8 cellular contexts compared by ENCODE assay signal in genomic region chr9:134391319-134392231, GRCh38.
DNase-seq lines count a peak whose midpoint lies in the region; ATAC-seq, FAIRE-seq and TF ChIP-seq lines count a peak whose summit lies in the region.

No MANE protein-coding gene starts in this region.

- H3K27me3 ChIP-seq in prostate gland (replicated peaks; ENCODE audit: insufficient read depth), result no peaks in the 10 kb centered on the region
- no peaks in the 10 kb centered on the region for H3K27me3 ChIP-seq in pancreas

- peak; percentile 53 for ATAC-seq in GM19452 (IDR thresholded peaks at IDR 0.05; ENCODE audit: unreplicated experiment)
- ATAC-seq in HG03520 (IDR thresholded peaks at IDR 0.05; ENCODE audit: unreplicated experiment), result peak; percentile 42
- no peak for ATAC-seq in pancreas

- peaks cover 44% of the 10 kb centered on the region for H3K4me1 ChIP-seq in prostate gland (replicated peaks)
- H3K4me1 ChIP-seq in pancreas, result peaks cover 16 to 21% (median 19%) of the 10 kb centered on the region in 3 donors

- FAIRE-seq in pancreas (lab: Jason Lieb, UNC), result no peak

- H3K4me3 ChIP-seq in prostate gland (no peak overlapping the region), pancreas (no peak overlapping the region)

- H3K9me3 ChIP-seq in prostate gland (no peaks in the 10 kb centered on the region), pancreas (no peaks in the 10 kb centered on the region)

- WGBS in prostate gland, result 70% methylated on average over 32 of the region's 35 CpGs
- WGBS in pancreas, 2 donors, result 83 to 84% methylated on average over 34 to 35 of the region's 35 CpGs

- H3K27ac ChIP-seq in prostate gland (no peak overlapping the region), caudate nucleus (ENCODE audit: low read depth, low read length) (no peak overlapping the region), pancreas (no peak overlapping the region)

- no peak for TF ChIP-seq CTCF in prostate gland (IDR thresholded peaks at IDR 0.05)
- TF ChIP-seq CTCF in pancreas (IDR thresholded peaks at IDR 0.05), result no peak

- peak; percentile 78 for DNase-seq in activated T-helper 9 cell treated with anti-CD3 and anti-CD28 coated beads, Interleukin-2, amount 50 U/mL, for 16 hours (ENCODE audit: low read depth)
- peak; percentile 41 for DNase-seq in stimulated activated CD4-positive, alpha-beta T cell treated with anti-CD3 and anti-CD28 coated beads, Interleukin-2, amount 100 ng/mL, for 4 hours (ENCODE audit: low read depth)
- DNase-seq in prostate gland (ENCODE audit: low spot score), result no peak
- no peak for DNase-seq in caudate nucleus (lab: John Stamatoyannopoulos, UW)
- DNase-seq in pancreas, result no peak
- no peak for DNase-seq in SKM-1 treated with dmso at 0.1 percent for 144 hours (lab: John Stamatoyannopoulos, UW; ENCODE audit: unreplicated experiment)

- intact Hi-C loops in prostate gland (cut with DNase I), result no loop called here
- intact Hi-C loops in pancreas (cut with DNase I), result loop anchor here in 1 of 3 donors (5.0 kb wide), 1 partner anchor 41 kb away; no protein-coding TSS in a partner anchor

- no peaks in the 10 kb centered on the region for H3K36me3 ChIP-seq in prostate gland
- no peaks in the 10 kb centered on the region for H3K36me3 ChIP-seq in pancreas

- no peak for TF ChIP-seq POLR2A in prostate gland (IDR thresholded peaks at IDR 0.05)

Comparison
In these comparisons a context has a peak if more than half of its experiments do, and no peak if none do; other contexts are left out.
1. ATAC-seq: peak in GM19452 (single experiment) and HG03520 (single experiment); none in pancreas (0 of 4).
2. DNase-seq: peak in activated T-helper 9 cell treated with anti-CD3 and anti-CD28 coated beads, Interleukin-2, amount 50 U/mL, for 16 hours (single experiment) and stimulated activated CD4-positive, alpha-beta T cell treated with anti-CD3 and anti-CD28 coated beads, Interleukin-2, amount 100 ng/mL, for 4 hours (single experiment); none in prostate gland (single experiment), caudate nucleus (0 of 61), pancreas (0 of 6) and SKM-1 treated with dmso at 0.1 percent for 144 hours (single experiment).